14 cellular contexts compared by ENCODE assay signal in the genomic region with DNA sequence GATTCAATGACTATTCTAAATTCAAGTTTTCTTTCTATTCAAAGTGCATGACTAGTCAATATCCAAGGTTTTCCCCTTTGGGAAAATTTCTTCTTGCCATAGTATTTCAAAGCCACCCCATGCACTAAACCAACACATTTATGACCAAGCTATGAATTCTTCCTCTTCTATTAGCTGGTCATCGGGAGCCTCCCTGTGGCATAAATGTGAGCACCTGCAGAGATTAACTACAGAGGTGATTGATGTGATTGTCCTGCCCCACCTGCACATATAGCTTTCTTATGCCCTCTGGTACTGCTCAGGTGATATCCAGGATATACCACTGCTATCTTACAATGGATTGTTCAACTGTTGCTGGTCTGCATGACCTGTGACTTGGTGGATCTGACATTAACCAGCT.
"Had no signal": no experiment of that assay in that cellular context is flagged by ENCODE, and none has a peak within 500 bp of the region (broad histone marks: within the 10 kb centered on the region; RNA-seq: fewer than 3 reads in every experiment).

No MANE protein-coding gene starts in this region.

- FAIRE-seq: astrocyte, endometrium, kidney had no signal

- H3K4me3 ChIP-seq: esophagus muscularis mucosa, left ventricle myocardium inferior had no signal

- H3K27me3 ChIP-seq: esophagus muscularis mucosa had no signal

- H3K79me2 ChIP-seq: parathyroid adenoma had no signal

- DNase-seq: activated CD4-positive, CD25-positive, alpha-beta regulatory T cell treated with anti-CD3 and anti-CD28 coated beads, Interleukin-2, amount 50 U/mL, for 72 hours; activated naive CD4-positive, alpha-beta T cell; activated T-cell treated with anti-CD3 and anti-CD28 coated beads for 4 hours; glutamatergic neuron; hypothalamus; kidney; left ventricle myocardium inferior; naive thymus-derived CD8-positive, alpha-beta T cell; T-helper 9 cell had no signal

- H3K36me3 ChIP-seq: esophagus muscularis mucosa, left ventricle myocardium inferior had no signal

- H3K9me3 ChIP-seq: esophagus muscularis mucosa had no signal

- H3K4me1 ChIP-seq: esophagus muscularis mucosa, left ventricle myocardium inferior, parathyroid adenoma had no signal

- ATAC-seq: naive thymus-derived CD8-positive, alpha-beta T cell; stimulated activated memory B cell treated with anti-CD40 and anti-IgM and Interleukin-4, amounts not matched to agents 10 μg/mL and 1 μg/mL and 100 μg/mL, for 72 hours had no signal

- H2AFZ ChIP-seq: parathyroid adenoma had no signal

- H3K9ac ChIP-seq: parathyroid adenoma had no signal

- H3K27ac ChIP-seq: esophagus muscularis mucosa, left ventricle myocardium inferior, parathyroid adenoma had no signal
